Comparison of ENCODE assay signal across 1 cellular context in genomic region chr22:46439576-46440465, GRCh38.
TF ChIP-seq lines count a peak whose summit lies in the region.

No MANE protein-coding gene starts in this region.

TF ChIP-seq in WTC11, 78 proteins besides CTCF, POLR2A, EP300 and RAD21 (continued from another document):
- no peak for TF ChIP-seq HMGXB4 (CRISPR knock-in tag; IDR thresholded peaks at IDR 0.05)
- TF ChIP-seq ATF6 (CRISPR knock-in tag; IDR thresholded peaks at IDR 0.05): no peak
- no peak for TF ChIP-seq EMX1 (CRISPR knock-in tag; IDR thresholded peaks at IDR 0.05)
- TF ChIP-seq FOXP4 (CRISPR knock-in tag; IDR thresholded peaks at IDR 0.05): no peak
- TF ChIP-seq E2F4 (CRISPR knock-in tag; IDR thresholded peaks at IDR 0.05; ENCODE audit: borderline replicate concordance, low read depth): no peak
- no peak for TF ChIP-seq ZNF317 (CRISPR knock-in tag; IDR thresholded peaks at IDR 0.05; ENCODE audit: borderline replicate concordance, low read depth)
- no peak for TF ChIP-seq SP1 (CRISPR knock-in tag; conservative IDR thresholded peaks at IDR 0.05)
- no peak for TF ChIP-seq GABPB1 (CRISPR knock-in tag; IDR thresholded peaks at IDR 0.05)
- TF ChIP-seq NFATC4 (CRISPR knock-in tag; IDR thresholded peaks at IDR 0.05): no peak
- no peak for TF ChIP-seq SMAD4 (CRISPR knock-in tag; IDR thresholded peaks at IDR 0.05)
- no peak for TF ChIP-seq ZNF138 (CRISPR knock-in tag; conservative IDR thresholded peaks at IDR 0.05)
- TF ChIP-seq ZNF263 (CRISPR knock-in tag; IDR thresholded peaks at IDR 0.05; ENCODE audit: low read depth): no peak
- TF ChIP-seq CREM (CRISPR knock-in tag; IDR thresholded peaks at IDR 0.05): no peak
- TF ChIP-seq NR2C2 (CRISPR knock-in tag; IDR thresholded peaks at IDR 0.05): no peak
- no peak for TF ChIP-seq NFYB (CRISPR knock-in tag; conservative IDR thresholded peaks at IDR 0.05; ENCODE audit: low read depth)
- no peak for TF ChIP-seq ZNF512 (CRISPR knock-in tag; IDR thresholded peaks at IDR 0.05; ENCODE audit: borderline replicate concordance)
